Comparison of ENCODE assay signal across 1 cellular context in the genomic region with DNA sequence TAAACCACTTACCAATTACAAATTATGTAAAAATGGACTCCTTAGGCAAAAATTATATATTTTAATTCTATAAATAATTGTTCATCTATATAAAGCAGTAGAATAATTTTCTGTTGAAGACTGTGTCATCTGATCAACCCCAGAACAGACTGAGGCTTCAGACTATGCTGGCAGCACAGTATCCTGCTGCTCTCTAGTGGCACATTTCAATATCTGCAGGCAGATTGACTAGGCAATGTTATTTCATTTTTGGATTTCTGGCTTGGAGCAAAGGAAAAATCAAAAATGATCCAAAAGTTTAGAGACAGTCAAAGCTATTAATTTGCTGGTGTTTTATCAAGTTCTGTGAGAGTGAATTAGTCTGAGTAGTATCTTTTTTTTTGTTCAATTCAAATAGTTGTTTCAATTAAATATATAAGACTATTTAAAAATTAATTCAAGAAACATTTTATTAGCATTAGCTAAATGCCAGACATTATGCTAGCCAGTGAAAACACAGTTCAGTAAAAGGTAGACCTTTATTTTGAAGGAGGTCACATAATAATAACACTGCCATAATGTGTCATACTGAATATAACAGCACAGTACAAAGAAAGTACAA.
TF ChIP-seq lines count a peak whose summit lies in the region.

No MANE protein-coding gene starts in this region.

TF ChIP-seq in GM23338, 12 proteins besides CTCF, POLR2A, EP300 and RAD21 (continued from another document):
- TF ChIP-seq, protein P1, sequence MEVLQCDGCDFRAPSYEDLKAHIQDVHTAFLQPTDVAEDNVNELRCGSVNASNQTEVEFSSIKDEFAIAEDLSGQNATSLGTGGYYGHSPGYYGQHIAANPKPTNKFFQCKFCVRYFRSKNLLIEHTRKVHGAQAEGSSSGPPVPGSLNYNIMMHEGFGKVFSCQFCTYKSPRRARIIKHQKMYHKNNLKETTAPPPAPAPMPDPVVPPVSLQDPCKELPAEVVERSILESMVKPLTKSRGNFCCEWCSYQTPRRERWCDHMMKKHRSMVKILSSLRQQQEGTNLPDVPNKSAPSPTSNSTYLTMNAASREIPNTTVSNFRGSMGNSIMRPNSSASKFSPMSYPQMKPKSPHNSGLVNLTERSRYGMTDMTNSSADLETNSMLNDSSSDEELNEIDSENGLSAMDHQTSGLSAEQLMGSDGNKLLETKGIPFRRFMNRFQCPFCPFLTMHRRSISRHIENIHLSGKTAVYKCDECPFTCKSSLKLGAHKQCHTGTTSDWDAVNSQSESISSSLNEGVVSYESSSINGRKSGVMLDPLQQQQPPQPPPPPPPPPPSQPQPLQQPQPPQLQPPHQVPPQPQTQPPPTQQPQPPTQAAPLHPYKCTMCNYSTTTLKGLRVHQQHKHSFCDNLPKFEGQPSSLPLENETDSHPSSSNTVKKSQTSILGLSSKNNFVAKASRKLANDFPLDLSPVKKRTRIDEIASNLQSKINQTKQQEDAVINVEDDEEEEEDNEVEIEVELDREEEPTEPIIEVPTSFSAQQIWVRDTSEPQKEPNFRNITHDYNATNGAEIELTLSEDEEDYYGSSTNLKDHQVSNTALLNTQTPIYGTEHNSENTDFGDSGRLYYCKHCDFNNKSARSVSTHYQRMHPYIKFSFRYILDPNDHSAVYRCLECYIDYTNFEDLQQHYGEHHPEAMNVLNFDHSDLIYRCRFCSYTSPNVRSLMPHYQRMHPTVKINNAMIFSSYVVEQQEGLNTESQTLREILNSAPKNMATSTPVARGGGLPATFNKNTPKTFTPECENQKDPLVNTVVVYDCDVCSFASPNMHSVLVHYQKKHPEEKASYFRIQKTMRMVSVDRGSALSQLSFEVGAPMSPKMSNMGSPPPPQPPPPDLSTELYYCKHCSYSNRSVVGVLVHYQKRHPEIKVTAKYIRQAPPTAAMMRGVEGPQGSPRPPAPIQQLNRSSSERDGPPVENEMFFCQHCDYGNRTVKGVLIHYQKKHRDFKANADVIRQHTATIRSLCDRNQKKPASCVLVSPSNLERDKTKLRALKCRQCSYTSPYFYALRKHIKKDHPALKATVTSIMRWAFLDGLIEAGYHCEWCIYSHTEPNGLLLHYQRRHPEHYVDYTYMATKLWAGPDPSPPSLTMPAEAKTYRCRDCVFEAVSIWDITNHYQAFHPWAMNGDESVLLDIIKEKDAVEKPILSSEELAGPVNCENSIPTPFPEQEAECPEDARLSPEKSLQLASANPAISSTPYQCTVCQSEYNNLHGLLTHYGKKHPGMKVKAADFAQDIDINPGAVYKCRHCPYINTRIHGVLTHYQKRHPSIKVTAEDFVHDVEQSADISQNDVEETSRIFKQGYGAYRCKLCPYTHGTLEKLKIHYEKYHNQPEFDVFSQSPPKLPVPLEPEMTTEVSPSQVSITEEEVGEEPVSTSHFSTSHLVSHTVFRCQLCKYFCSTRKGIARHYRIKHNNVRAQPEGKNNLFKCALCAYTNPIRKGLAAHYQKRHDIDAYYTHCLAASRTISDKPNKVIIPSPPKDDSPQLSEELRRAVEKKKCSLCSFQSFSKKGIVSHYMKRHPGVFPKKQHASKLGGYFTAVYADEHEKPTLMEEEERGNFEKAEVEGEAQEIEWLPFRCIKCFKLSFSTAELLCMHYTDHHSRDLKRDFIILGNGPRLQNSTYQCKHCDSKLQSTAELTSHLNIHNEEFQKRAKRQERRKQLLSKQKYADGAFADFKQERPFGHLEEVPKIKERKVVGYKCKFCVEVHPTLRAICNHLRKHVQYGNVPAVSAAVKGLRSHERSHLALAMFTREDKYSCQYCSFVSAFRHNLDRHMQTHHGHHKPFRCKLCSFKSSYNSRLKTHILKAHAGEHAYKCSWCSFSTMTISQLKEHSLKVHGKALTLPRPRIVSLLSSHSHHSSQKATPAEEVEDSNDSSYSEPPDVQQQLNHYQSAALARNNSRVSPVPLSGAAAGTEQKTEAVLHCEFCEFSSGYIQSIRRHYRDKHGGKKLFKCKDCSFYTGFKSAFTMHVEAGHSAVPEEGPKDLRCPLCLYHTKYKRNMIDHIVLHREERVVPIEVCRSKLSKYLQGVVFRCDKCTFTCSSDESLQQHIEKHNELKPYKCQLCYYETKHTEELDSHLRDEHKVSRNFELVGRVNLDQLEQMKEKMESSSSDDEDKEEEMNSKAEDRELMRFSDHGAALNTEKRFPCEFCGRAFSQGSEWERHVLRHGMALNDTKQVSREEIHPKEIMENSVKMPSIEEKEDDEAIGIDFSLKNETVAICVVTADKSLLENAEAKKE (CRISPR knock-in tag; IDR thresholded peaks at IDR 0.05) = no peak
- no peak for TF ChIP-seq NANOG (IDR thresholded peaks at IDR 0.05; ENCODE audit: borderline replicate concordance)
- no peak for TF ChIP-seq CREB1 (CRISPR knock-in tag; IDR thresholded peaks at IDR 0.05; ENCODE audit: low read depth)
- TF ChIP-seq, protein P2, sequence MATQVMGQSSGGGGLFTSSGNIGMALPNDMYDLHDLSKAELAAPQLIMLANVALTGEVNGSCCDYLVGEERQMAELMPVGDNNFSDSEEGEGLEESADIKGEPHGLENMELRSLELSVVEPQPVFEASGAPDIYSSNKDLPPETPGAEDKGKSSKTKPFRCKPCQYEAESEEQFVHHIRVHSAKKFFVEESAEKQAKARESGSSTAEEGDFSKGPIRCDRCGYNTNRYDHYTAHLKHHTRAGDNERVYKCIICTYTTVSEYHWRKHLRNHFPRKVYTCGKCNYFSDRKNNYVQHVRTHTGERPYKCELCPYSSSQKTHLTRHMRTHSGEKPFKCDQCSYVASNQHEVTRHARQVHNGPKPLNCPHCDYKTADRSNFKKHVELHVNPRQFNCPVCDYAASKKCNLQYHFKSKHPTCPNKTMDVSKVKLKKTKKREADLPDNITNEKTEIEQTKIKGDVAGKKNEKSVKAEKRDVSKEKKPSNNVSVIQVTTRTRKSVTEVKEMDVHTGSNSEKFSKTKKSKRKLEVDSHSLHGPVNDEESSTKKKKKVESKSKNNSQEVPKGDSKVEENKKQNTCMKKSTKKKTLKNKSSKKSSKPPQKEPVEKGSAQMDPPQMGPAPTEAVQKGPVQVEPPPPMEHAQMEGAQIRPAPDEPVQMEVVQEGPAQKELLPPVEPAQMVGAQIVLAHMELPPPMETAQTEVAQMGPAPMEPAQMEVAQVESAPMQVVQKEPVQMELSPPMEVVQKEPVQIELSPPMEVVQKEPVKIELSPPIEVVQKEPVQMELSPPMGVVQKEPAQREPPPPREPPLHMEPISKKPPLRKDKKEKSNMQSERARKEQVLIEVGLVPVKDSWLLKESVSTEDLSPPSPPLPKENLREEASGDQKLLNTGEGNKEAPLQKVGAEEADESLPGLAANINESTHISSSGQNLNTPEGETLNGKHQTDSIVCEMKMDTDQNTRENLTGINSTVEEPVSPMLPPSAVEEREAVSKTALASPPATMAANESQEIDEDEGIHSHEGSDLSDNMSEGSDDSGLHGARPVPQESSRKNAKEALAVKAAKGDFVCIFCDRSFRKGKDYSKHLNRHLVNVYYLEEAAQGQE (IDR thresholded peaks at IDR 0.05; ENCODE audit: unreplicated experiment) = no peak
- no peak for TF ChIP-seq EZH2 (IDR thresholded peaks at IDR 0.05; ENCODE audit: low read depth, unreplicated experiment)
- no peak for TF ChIP-seq STAT1 (IDR thresholded peaks at IDR 0.05; ENCODE audit: unreplicated experiment)
- no peak for TF ChIP-seq POLR2AphosphoS5 (IDR thresholded peaks at IDR 0.05; ENCODE audit: low read depth)
TF ChIP-seq in GM23338: peak in this region for 0.
